ENCODE assay signal across 18 cellular contexts in genomic region chrX:67614414-67614813, GRCh38.
DNase-seq lines count a peak whose midpoint lies in the region; ATAC-seq and TF ChIP-seq lines count a peak whose summit lies in the region.
"Had no signal": no experiment of that assay in that cellular context is flagged by ENCODE, and none has a peak within 500 bp of the region (broad histone marks: within the 10 kb centered on the region; RNA-seq: fewer than 3 reads in every experiment).

No MANE protein-coding gene starts in this region.

- no peak overlapping the region for H2AK5ac ChIP-seq in IMR-90 (ENCODE audit: low read depth, low read length)

- no peak overlapping the region for H2AK9ac ChIP-seq in IMR-90 (replicated peaks; ENCODE audit: low read depth, low read length, poor library complexity)

- H3K4me2 ChIP-seq in IMR-90 (ENCODE audit: low read depth, low read length) = no peak overlapping the region

- no peak overlapping the region for H2AFZ ChIP-seq in IMR-90 (replicated peaks; ENCODE audit: low read length, poor library complexity)

- H3K27ac ChIP-seq in IMR-90 (ENCODE audit: insufficient read depth, low read length) = no peak overlapping the region
- H3K27ac ChIP-seq: coronary artery, Peyer's patch, uterus had no signal

- no peak overlapping the region for H3K14ac ChIP-seq in IMR-90 (replicated peaks; ENCODE audit: low read depth, low read length)

- in situ Hi-C loops in IMR-90 (cut with MboI; ENCODE audit: low sequenced_read_pairs) = no loop called here

- no peaks in the 10 kb centered on the region for H3K79me1 ChIP-seq in IMR-90 (ENCODE audit: low read depth in 1 of 2, low read length in 2 of 2)

- no peaks in the 10 kb centered on the region for H3K27me3 ChIP-seq in IMR-90 (ENCODE audit: control insufficient read depth, insufficient read depth, low read length)
- H3K27me3 ChIP-seq: Peyer's patch, uterus had no signal

- WGBS in IMR-90 (ENCODE audit: extremely low coverage in 2 of 2, insufficient read length in 1 of 2), 2 experiments = no CpG with 5 or more reads among the region's 1 CpG

- H3K27ac Mint-ChIP-seq in chondrocyte (ENCODE audit: unreplicated experiment) = peak overlapping the region; percentile 71
- H3K27ac Mint-ChIP-seq: activated CD4-positive, alpha-beta T cell treated with anti-CD3 and anti-CD28 coated beads, Interleukin-2, amount 10 ng/mL, durations not matched to agents 24 days and 14 days had no signal

- no peaks in the 10 kb centered on the region for H3K9me1 ChIP-seq in IMR-90 (ENCODE audit: insufficient read depth, low read length)

- H3K9ac ChIP-seq in IMR-90 (ENCODE audit: low read depth, low read length) = no peak overlapping the region

- no peaks in the 10 kb centered on the region for H3K27me3 Mint-ChIP-seq in chondrocyte (ENCODE audit: low read depth)
- H3K27me3 Mint-ChIP-seq: activated CD4-positive, alpha-beta T cell treated with anti-CD3 and anti-CD28 coated beads, Interleukin-2, amount 10 ng/mL, durations not matched to agents 24 days and 14 days had no signal

- H2BK5ac ChIP-seq in IMR-90 (ENCODE audit: low read depth, low read length, poor library complexity, severe bottlenecking) = no peak overlapping the region

- peaks cover 29% of the 10 kb centered on the region for H3K4me1 Mint-ChIP-seq in chondrocyte (ENCODE audit: low read depth)
- H3K4me1 Mint-ChIP-seq: activated CD4-positive, alpha-beta T cell treated with anti-CD3 and anti-CD28 coated beads, Interleukin-2, amount 10 ng/mL, durations not matched to agents 24 days and 14 days had no signal

- no peak overlapping the region for H3K56ac ChIP-seq in IMR-90 (ENCODE audit: extremely low read depth, insufficient read depth, low read length)

- no peak overlapping the region for H4K91ac ChIP-seq in IMR-90 (ENCODE audit: insufficient read depth, low read depth, low read length)

- no peak overlapping the region for H4K5ac ChIP-seq in IMR-90 (ENCODE audit: low read depth, low read length)

- peaks cover 2% of the 10 kb centered on the region for H3K36me3 Mint-ChIP-seq in chondrocyte (ENCODE audit: low read depth)

- H3K18ac ChIP-seq in IMR-90 (ENCODE audit: low read depth, low read length) = no peak overlapping the region

- TF ChIP-seq POLR2A in IMR-90 (IDR thresholded peaks at IDR 0.05; ENCODE audit: low read depth, low read length) = no peak

- ATAC-seq in IMR-90 (ENCODE audit: low read depth) = no peak
- ATAC-seq in HG02571 (IDR thresholded peaks at IDR 0.05; ENCODE audit: unreplicated experiment) = no peak
- no peak for ATAC-seq in HG03045 (IDR thresholded peaks at IDR 0.05; ENCODE audit: unreplicated experiment)
- ATAC-seq in GM18511 (IDR thresholded peaks at IDR 0.05; ENCODE audit: unreplicated experiment) = no peak
- ATAC-seq: right cardiac atrium, SK-N-SH treated with all-trans-retinoic acid at 6 μM for 48 hours had no signal

- BruUV-seq in IMR-90 (replicated peaks; lab: Mats Ljungman, UMichigan) = no TSS peak

- H2BK20ac ChIP-seq in IMR-90 (ENCODE audit: low read depth, low read length) = no peak overlapping the region

- no peak overlapping the region for H3K4ac ChIP-seq in IMR-90 (ENCODE audit: low read depth, low read length)

- POLR2A ChIA-PET in IMR-90 (lab: Charles Lee; ENCODE audit: unreplicated experiment) = no interaction called here

- no peaks in the 10 kb centered on the region for H3K4me1 ChIP-seq in IMR-90 (ENCODE audit: control insufficient read depth, insufficient read depth, low read length)
- H3K4me1 ChIP-seq: Peyer's patch, uterus had no signal

- peak; percentile 3 for DNase-seq in AG08395 (ENCODE audit: low spot score)
- DNase-seq in IMR-90 = peak; percentile 25
- DNase-seq in chondrocyte (ENCODE audit: low spot score) = no peak
- peak; percentile 37 for DNase-seq in glomerular endothelial cell (ENCODE audit: extremely low read depth, low read depth, low spot score)
- DNase-seq in D341Med (ENCODE audit: low spot score) = no peak
- DNase-seq: activated CD4-positive, alpha-beta T cell treated with anti-CD3 and anti-CD28 coated beads, Interleukin-2, amount 10 ng/mL, durations not matched to agents 24 days and 14 days; activated gamma-delta T cell treated with Interleukin-2 at 50 U/mL for 16 hours; erythroblast; NCI-H1092; Peyer's patch; right cardiac atrium; stimulated activated CD4-positive, alpha-beta T cell treated with anti-CD3 and anti-CD28 coated beads, Interleukin-1b, Interleukin-23, amount 100 ng/mL, for 48 hours; uterus had no signal

- H2BK120ac ChIP-seq in IMR-90 (ENCODE audit: low read depth, low read length) = no peak overlapping the region

- no peaks in the 10 kb centered on the region for H4K20me1 ChIP-seq in IMR-90 (ENCODE audit: insufficient read depth, low read length)

- TF ChIP-seq CTCF in IMR-90 (conservative IDR thresholded peaks at IDR 0.05; ENCODE audit: low read depth, low read length) (no peak), chondrocyte (IDR thresholded peaks at IDR 0.05) (no peak)

- no peak overlapping the region for H3K23ac ChIP-seq in IMR-90 (ENCODE audit: low read depth, low read length)

- peaks cover 3% of the 10 kb centered on the region; the same call in 1 of the 2 replicates for H3K9me3 ChIP-seq in IMR-90 (ENCODE audit: control insufficient read depth, insufficient read depth, low read length)
- H3K9me3 ChIP-seq: Peyer's patch had no signal

- H4K8ac ChIP-seq in IMR-90 (ENCODE audit: low read depth in 2 of 2, low read length in 2 of 2) = no peak overlapping the region

- H2BK15ac ChIP-seq in IMR-90 (ENCODE audit: low read depth, low read length) = no peak overlapping the region

- H3K9me3 Mint-ChIP-seq in chondrocyte (ENCODE audit: low read depth) = peaks cover 38% of the 10 kb centered on the region

- intact Hi-C loops in IMR-90 (cut with micrococcal nuclease) = no loop called here

- dilution Hi-C loops in IMR-90 (cut with HindIII; ENCODE audit: low sequenced_read_pairs, unreplicated experiment) = no loop called here

- no peak overlapping the region for H3K4me3 Mint-ChIP-seq in chondrocyte (ENCODE audit: unreplicated experiment)
- H3K4me3 Mint-ChIP-seq: activated CD4-positive, alpha-beta T cell treated with anti-CD3 and anti-CD28 coated beads, Interleukin-2, amount 10 ng/mL, durations not matched to agents 24 days and 14 days had no signal

- CTCF ChIA-PET in IMR-90 (lab: Yijun Ruan, JAX) = no interaction called here

- no peak for TF ChIP-seq RAD21 in IMR-90 (IDR thresholded peaks at IDR 0.05; ENCODE audit: low read length)

- H3K36me3 ChIP-seq in IMR-90 (ENCODE audit: control insufficient read depth, insufficient read depth, low read length) = no peaks in the 10 kb centered on the region
- H3K36me3 ChIP-seq: Peyer's patch, uterus had no signal

- H3K4me3 ChIP-seq in IMR-90 (ENCODE audit: insufficient read depth, low read depth, low read length) = no peak overlapping the region
- H3K4me3 ChIP-seq: coronary artery, Peyer's patch, uterus had no signal

TF ChIP-seq in IMR-90, 13 proteins besides CTCF, POLR2A, EP300 and RAD21:
- TF ChIP-seq RFX5 (IDR thresholded peaks at IDR 0.05; ENCODE audit: low read depth, low read length) (no peak), NFE2L2 (IDR thresholded peaks at IDR 0.05; ENCODE audit: low read depth, low read length) (0 out of 2 replicates have a peak, but pooled peaks have one; percentile 9), ELK1 (IDR thresholded peaks at IDR 0.05; ENCODE audit: borderline replicate concordance, low read depth, low read length) (no peak)

Comparison
In these comparisons a context has a peak if more than half of its experiments do, and no peak if none do; other contexts are left out.
1. DNase-seq: peak in AG08395 (single experiment), IMR-90 (single experiment) and glomerular endothelial cell (single experiment); none in chondrocyte (single experiment) and D341Med (single experiment).